9 cellular contexts compared by ENCODE assay signal in genomic region chr1:169108897-169109560, GRCh38. TPM values are rescaled to one million over a fixed set of nuclear protein-coding genes. Genes with fewer than 3 reads are reported as not detected.
DNase-seq lines count a peak whose midpoint lies in the region; ATAC-seq and TF ChIP-seq lines count a peak whose summit lies in the region.
"Had no signal": no experiment of that assay in that cellular context is flagged by ENCODE, and none has a peak within 500 bp of the region (broad histone marks: within the 10 kb centered on the region; RNA-seq: fewer than 3 reads in every experiment).

No MANE protein-coding gene starts in this region.

- TF ChIP-seq CTCF in AG04449 (IDR thresholded peaks at IDR 0.05; ENCODE audit: insufficient read depth, low read length, missing control alignments): peak; percentile 3

- H3K27ac Mint-ChIP-seq in naive thymus-derived CD4-positive, alpha-beta T cell: peak overlapping the region in 3 of 9 donors; percentile 11 to 65 (median 43)

- ATAC-seq in naive thymus-derived CD4-positive, alpha-beta T cell: no peak

- peak overlapping the region in 7 of 10 donors; percentile 6 to 88 (median 82) for H3K4me3 Mint-ChIP-seq in naive thymus-derived CD4-positive, alpha-beta T cell

- intact Hi-C loops in naive thymus-derived CD4-positive, alpha-beta T cell (cut with micrococcal nuclease): loop anchor here (5.0 to 10.0 kb wide), 10 partner anchors 238 to 1174 kb away; partner anchors contain the start of genes DCAF6 (in 1 of the 2), MPC2 (in 1 of the 2), SFT2D2 (in 1 of the 2) and SLC19A2 (in 1 of the 2)

- DNase-seq in AG04449 (ENCODE audit: low read depth, low spot score) (no peak), NCI-H774 (lab: John Stamatoyannopoulos, UW) (peak; percentile 28), dermis blood vessel endothelial cell (peak; percentile 60), NOMO-1 treated with DMSO at 0.1 percent for 48 hours (lab: John Stamatoyannopoulos, UW; ENCODE audit: unreplicated experiment) (no peak), epidermal melanocyte (ENCODE audit: insufficient read length, low spot score) (no peak)
- DNase-seq in naive thymus-derived CD4-positive, alpha-beta T cell: no peak
- no peak for DNase-seq in activated CD8-positive, alpha-beta memory T cell treated with anti-CD3 and anti-CD28 coated beads, Interleukin-2, amount 50 U/mL, for 4 hours
- DNase-seq: naive B cell had no signal

- H3K4me3 ChIP-seq in AG04449 (ENCODE audit: low read depth, low read length) (no peak overlapping the region), GM08714 (ENCODE audit: low read length) (peak overlapping the region; percentile 98)
- no peak overlapping the region for H3K4me3 ChIP-seq in naive thymus-derived CD4-positive, alpha-beta T cell (ENCODE audit: low read length)

- no peak overlapping the region for H3K27ac ChIP-seq in naive thymus-derived CD4-positive, alpha-beta T cell (ENCODE audit: low read depth, low read length)

- POLR2A ChIA-PET in AG04449 (lab: Yijun Ruan, JAX): no interaction called here
- POLR2A ChIA-PET in naive thymus-derived CD4-positive, alpha-beta T cell (lab: Charles Lee): no interaction called here

- no peaks in the 10 kb centered on the region for H3K9me3 ChIP-seq in naive thymus-derived CD4-positive, alpha-beta T cell (ENCODE audit: control insufficient read depth in 2 of 3, low read length in 3 of 3)

- peaks cover 0 to 13% (median 9%) of the 10 kb centered on the region in 5 donors for H3K36me3 Mint-ChIP-seq in naive thymus-derived CD4-positive, alpha-beta T cell
- H3K36me3 Mint-ChIP-seq: naive B cell had no signal

- no peaks in the 10 kb centered on the region for H3K36me3 ChIP-seq in naive thymus-derived CD4-positive, alpha-beta T cell (ENCODE audit: control insufficient read depth in 2 of 3, insufficient read depth in 3 of 3, low read length in 3 of 3)

- peaks cover 0 to 11% (median 0%) of the 10 kb centered on the region in 5 donors for H3K27me3 Mint-ChIP-seq in naive thymus-derived CD4-positive, alpha-beta T cell

- H3K27me3 ChIP-seq in naive thymus-derived CD4-positive, alpha-beta T cell (ENCODE audit: control insufficient read depth in 2 of 2, insufficient read depth in 2 of 2, low read length in 2 of 2): no peaks in the 10 kb centered on the region

- no peaks in the 10 kb centered on the region for H3K9me3 Mint-ChIP-seq in naive thymus-derived CD4-positive, alpha-beta T cell
- H3K9me3 Mint-ChIP-seq: naive B cell had no signal

- peaks cover 7 to 21% of the 10 kb centered on the region in 2 donors for H3K4me1 ChIP-seq in naive thymus-derived CD4-positive, alpha-beta T cell (ENCODE audit: control insufficient read depth in 2 of 2, insufficient read depth in 2 of 2, low read length in 2 of 2)

- H3K4me1 Mint-ChIP-seq in naive thymus-derived CD4-positive, alpha-beta T cell: peaks cover 24 to 48% (median 40%) of the 10 kb centered on the region in 7 donors

- CTCF ChIA-PET in AG04449 (lab: Yijun Ruan, JAX): interaction anchor here (1.6 to 1.9 kb wide), 3 partner anchors 8 to 239 kb away, joined by 3 to 12 read pairs (median 8); no protein-coding TSS in a partner anchor
- CTCF ChIA-PET in naive thymus-derived CD4-positive, alpha-beta T cell (lab: Charles Lee): no interaction called here

RNA-seq across cellular contexts. Expression of gene ATP1B1, which starts 2.5 kb away (rescaled TPM):
- 6.3 and 8.5 TPM in 2 replicates for total RNA-seq in dermis blood vessel endothelial cell
- total RNA-seq in naive thymus-derived CD4-positive, alpha-beta T cell: 10 to 100 TPM in 1 of 5 experiments, 1 to 10 TPM in 4; 1.8 to 10.6 (median 2.3) TPM
- under 1 TPM; 0.54 to 0.66 TPM for polyA plus RNA-seq in naive thymus-derived CD4-positive, alpha-beta T cell

Comparison
In these comparisons a context has a peak if more than half of its experiments do, and no peak if none do; other contexts are left out.
1. DNase-seq: peak in NCI-H774 (single experiment) and dermis blood vessel endothelial cell (single experiment); none in AG04449 (single experiment), naive thymus-derived CD4-positive, alpha-beta T cell (0 of 9), activated CD8-positive, alpha-beta memory T cell treated with anti-CD3 and anti-CD28 coated beads, Interleukin-2, amount 50 U/mL, for 4 hours (single experiment), NOMO-1 treated with DMSO at 0.1 percent for 48 hours (single experiment) and epidermal melanocyte (single experiment).